In the genomic region with DNA sequence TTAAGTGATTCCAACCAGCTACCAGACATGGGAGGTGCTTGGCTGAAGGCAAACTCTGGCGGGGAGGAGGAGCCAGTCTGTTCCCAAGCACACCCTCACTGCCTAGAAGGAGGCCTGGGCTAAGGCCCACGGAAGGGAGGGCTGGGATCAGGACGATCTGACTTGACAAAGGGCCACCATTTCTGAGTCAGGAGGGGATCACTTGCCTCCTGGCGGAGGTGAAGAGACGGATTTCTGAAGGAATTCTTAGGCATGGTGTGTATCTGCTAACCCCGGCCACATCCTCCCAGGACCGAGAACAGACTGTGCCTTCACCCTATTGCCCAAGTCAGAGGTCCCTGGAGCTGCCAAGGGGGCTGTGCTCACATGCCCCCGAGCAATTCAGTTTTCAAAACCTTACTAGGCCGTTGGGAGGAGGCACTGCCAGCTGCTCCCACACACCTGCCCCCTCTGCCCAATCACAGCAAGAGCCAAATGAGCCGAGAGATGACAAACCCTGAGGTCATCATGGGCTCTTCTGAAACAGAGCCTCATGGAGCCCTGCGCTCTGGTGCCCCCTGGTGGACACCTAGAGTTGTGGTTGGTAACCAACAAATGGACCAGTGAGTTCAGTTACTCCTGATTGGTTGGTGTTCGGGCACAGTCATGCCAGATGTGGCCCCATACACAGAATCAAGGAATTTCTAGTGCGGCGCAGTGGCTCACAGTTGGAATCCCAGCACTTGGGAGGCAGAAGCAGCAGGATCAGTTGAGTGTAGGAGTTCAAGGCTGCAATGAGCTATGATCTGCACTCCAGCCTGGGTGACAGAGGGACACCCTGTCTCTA, we compare ENCODE assay signal across 8 cellular contexts. TPM values are rescaled to one million over a fixed set of nuclear protein-coding genes. Genes with fewer than 3 reads are reported as not detected.
DNase-seq lines count a peak whose midpoint lies in the region; ATAC-seq, FAIRE-seq and TF ChIP-seq lines count a peak whose summit lies in the region.

No MANE protein-coding gene starts in this region.

- no peak for TF ChIP-seq POLR2A in GM12892 (IDR thresholded peaks at IDR 0.05; ENCODE audit: low read depth, low read length)
- no peak for TF ChIP-seq POLR2A in adrenal gland (IDR thresholded peaks at IDR 0.05)

- 22 to 30% (median 26%) methylated on average over 14 of the region's 14 CpGs for WGBS in adrenal gland, 4 donors
- 25% methylated on average over 14 of the region's 14 CpGs for WGBS in hepatocyte (ENCODE audit: low lambda C conversion rate, missing lambda C conversion rate)

- peak; percentile 96 to 99 (median 98) for TF ChIP-seq CTCF in adrenal gland (IDR thresholded peaks at IDR 0.05)
- peak; percentile 98 for TF ChIP-seq CTCF in hepatocyte (IDR thresholded peaks at IDR 0.05; ENCODE audit: poor library complexity)

- DNase-seq in GM12892 (ENCODE audit: insufficient read length) = peak; percentile 82
- peak; percentile 99 for DNase-seq in RKO (ENCODE audit: low spot score)
- DNase-seq in adrenal gland = peak; percentile 92 to 99 (median 98)
- DNase-seq in hepatocyte (ENCODE audit: low spot score) = peak; percentile 96
- no peak for DNase-seq in NCI-H526 (lab: John Stamatoyannopoulos, UW)
- DNase-seq in effector CD8-positive, alpha-beta T cell (lab: John Stamatoyannopoulos, UW) = no peak

- H3K27ac ChIP-seq in adrenal gland = peak overlapping the region in 4 of 5 donors; percentile 18 to 88 (median 59)
- H3K27ac ChIP-seq in hepatocyte = peak overlapping the region; percentile 46

- FAIRE-seq in GM12892 (lab: Jason Lieb, UNC) = peak; percentile 86

- H3K79me2 ChIP-seq in hepatocyte = no peaks in the 10 kb centered on the region

- ATAC-seq in HG02798 (IDR thresholded peaks at IDR 0.05; ENCODE audit: poor library complexity, unreplicated experiment) = peak; percentile 92

- H3K4me2 ChIP-seq in hepatocyte (peak overlapping the region; percentile 20), skeletal muscle satellite cell (ENCODE audit: low read length) (peak overlapping the region; percentile 75)

- intact Hi-C loops in adrenal gland (cut with DNase I) = loop anchor here (2.0 to 5.0 kb wide), 2 partner anchors 52 to 58 kb away; no protein-coding TSS in a partner anchor

- no peaks in the 10 kb centered on the region for H3K9me2 ChIP-seq in hepatocyte (replicated peaks; ENCODE audit: insufficient read depth)

- H3K4me3 ChIP-seq in adrenal gland (no peak overlapping the region), hepatocyte (no peak overlapping the region), skeletal muscle satellite cell (ENCODE audit: low read length) (peak overlapping the region; percentile 45)

- H3K9me3 ChIP-seq in adrenal gland (replicated peaks in 1 of 3) (no peaks in the 10 kb centered on the region), hepatocyte (ENCODE audit: low read depth) (no peaks in the 10 kb centered on the region), skeletal muscle satellite cell (replicated peaks; ENCODE audit: low read length) (no peaks in the 10 kb centered on the region)

- H3K9ac ChIP-seq in skeletal muscle satellite cell (ENCODE audit: low read depth, low read length) = peak overlapping the region; percentile 9

- H2AFZ ChIP-seq in hepatocyte = no peak overlapping the region

- no peaks in the 10 kb centered on the region for H4K20me1 ChIP-seq in hepatocyte (ENCODE audit: insufficient read depth, poor library complexity, severe bottlenecking)

- H3K36me3 ChIP-seq in adrenal gland (replicated peaks in 1 of 2) (no peaks in the 10 kb centered on the region), hepatocyte (replicated peaks; ENCODE audit: insufficient read depth, low read depth) (no peaks in the 10 kb centered on the region), skeletal muscle satellite cell (ENCODE audit: insufficient read depth, low read length) (no peaks in the 10 kb centered on the region)

- H3K4me1 ChIP-seq in adrenal gland (replicated peaks in 1 of 2) (peaks cover 0 to 9% of the 10 kb centered on the region in 2 donors), hepatocyte (ENCODE audit: insufficient read depth) (peaks cover 7% of the 10 kb centered on the region), skeletal muscle satellite cell (ENCODE audit: control insufficient read depth, insufficient read depth, low read length) (peaks cover 17% of the 10 kb centered on the region)

- H3K27me3 ChIP-seq in adrenal gland = no peaks in the 10 kb centered on the region
- H3K27me3 ChIP-seq in hepatocyte = no peaks in the 10 kb centered on the region
- peaks cover 9% of the 10 kb centered on the region for H3K27me3 ChIP-seq in skeletal muscle satellite cell (ENCODE audit: control insufficient read depth, insufficient read depth, low read length)

RNA-seq across cellular contexts. Expression of a gene that starts 6.5 kb away (rescaled TPM):
- 9.3 TPM for polyA plus RNA-seq in GM12892 (2012; ENCODE audit: missing spikeins)
- total RNA-seq in adrenal gland (10 to 100 TPM in 6 of 8 donors, 1 to 10 TPM in 2; 5.8 to 48.5 (median 24.7) TPM), hepatocyte (9.0 and 11.6 TPM in 2 replicates)
- polyA plus RNA-seq in adrenal gland (100 to 1,000 TPM in 1 of 3 donors, 10 to 100 TPM in 1, 1 to 10 TPM in 1; 6.1 to 161 (median 65.4) TPM), hepatocyte (5.9 and 6.7 TPM in 2 replicates)
- total RNA-seq in skeletal muscle satellite cell (2012; rRNA removed) = 5.6 and 8.1 TPM in 2 replicates

Comparison
In these comparisons a context has a peak if more than half of its experiments do, and no peak if none do; other contexts are left out.
1. DNase-seq: peak in GM12892 (single experiment), RKO (single experiment), adrenal gland (7 of 7) and hepatocyte (single experiment); none in NCI-H526 (0 of 2) and effector CD8-positive, alpha-beta T cell (single experiment).